Comparison of ENCODE assay signal across 1 cellular context in the genomic region with DNA sequence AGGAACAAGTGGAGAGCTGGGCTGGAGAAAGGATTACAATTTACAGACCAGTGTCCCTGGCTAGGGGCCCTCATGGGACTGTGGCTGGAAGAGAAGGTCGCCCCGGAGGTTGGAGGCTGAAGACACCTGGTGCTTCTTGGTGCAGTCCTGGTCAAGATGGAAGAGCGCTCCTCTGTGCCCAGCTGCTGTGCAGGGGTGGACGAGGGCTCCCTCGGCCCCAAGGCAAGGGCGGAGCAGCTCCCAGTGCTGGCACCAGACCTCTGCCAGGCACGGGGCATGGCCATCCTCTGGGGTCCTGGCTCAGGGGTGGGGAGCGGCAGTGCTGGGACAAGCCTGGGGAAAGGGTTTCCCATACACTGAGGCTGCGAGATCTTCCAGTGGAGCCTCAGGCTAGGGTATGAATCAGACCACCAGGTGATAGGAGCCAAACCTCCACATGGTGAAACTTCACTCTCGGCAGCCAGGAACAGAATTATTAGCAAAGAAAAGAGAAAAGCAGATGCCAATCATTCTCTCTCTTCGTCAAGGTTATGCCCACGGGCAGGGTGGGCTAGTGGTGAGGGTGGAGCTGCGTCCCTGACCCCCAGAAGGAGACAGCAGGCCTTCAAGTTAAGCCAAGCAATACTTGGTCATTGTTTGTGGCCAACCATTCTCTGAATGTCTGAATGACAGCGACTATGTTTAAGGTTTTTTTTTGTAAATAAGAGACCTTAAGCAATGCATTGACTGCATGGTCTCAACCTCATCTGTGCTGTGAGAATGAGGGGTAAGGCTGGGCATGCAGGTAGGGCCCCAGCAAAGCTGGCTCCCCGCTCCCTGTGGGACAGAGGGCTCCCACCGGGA.
TF ChIP-seq lines count a peak whose summit lies in the region.

No MANE protein-coding gene starts in this region.

TF ChIP-seq in K562, 482 proteins besides CTCF, POLR2A, EP300 and RAD21 (continued from another document and continues in another):
- TF ChIP-seq PHF20 (IDR thresholded peaks at IDR 0.05; ENCODE audit: partially characterized antibody): no peak
- TF ChIP-seq SOX6 (IDR thresholded peaks at IDR 0.05): no peak
- TF ChIP-seq TAL1 (IDR thresholded peaks at IDR 0.05): no peak
- TF ChIP-seq EHMT2 (IDR thresholded peaks at IDR 0.05): no peak
- TF ChIP-seq SLC30A9 (CRISPR knock-in tag; IDR thresholded peaks at IDR 0.05): no peak
- TF ChIP-seq, protein P1, sequence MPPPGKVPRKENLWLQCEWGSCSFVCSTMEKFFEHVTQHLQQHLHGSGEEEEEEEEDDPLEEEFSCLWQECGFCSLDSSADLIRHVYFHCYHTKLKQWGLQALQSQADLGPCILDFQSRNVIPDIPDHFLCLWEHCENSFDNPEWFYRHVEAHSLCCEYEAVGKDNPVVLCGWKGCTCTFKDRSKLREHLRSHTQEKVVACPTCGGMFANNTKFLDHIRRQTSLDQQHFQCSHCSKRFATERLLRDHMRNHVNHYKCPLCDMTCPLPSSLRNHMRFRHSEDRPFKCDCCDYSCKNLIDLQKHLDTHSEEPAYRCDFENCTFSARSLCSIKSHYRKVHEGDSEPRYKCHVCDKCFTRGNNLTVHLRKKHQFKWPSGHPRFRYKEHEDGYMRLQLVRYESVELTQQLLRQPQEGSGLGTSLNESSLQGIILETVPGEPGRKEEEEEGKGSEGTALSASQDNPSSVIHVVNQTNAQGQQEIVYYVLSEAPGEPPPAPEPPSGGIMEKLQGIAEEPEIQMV (tag; conservative IDR thresholded peaks at IDR 0.05; ENCODE audit: low read depth): no peak
- TF ChIP-seq, protein P2, sequence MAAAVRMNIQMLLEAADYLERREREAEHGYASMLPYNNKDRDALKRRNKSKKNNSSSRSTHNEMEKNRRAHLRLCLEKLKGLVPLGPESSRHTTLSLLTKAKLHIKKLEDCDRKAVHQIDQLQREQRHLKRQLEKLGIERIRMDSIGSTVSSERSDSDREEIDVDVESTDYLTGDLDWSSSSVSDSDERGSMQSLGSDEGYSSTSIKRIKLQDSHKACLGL (CRISPR knock-in tag; IDR thresholded peaks at IDR 0.05; ENCODE audit: borderline replicate concordance, poor library complexity, severe bottlenecking): no peak
- TF ChIP-seq, protein P3, sequence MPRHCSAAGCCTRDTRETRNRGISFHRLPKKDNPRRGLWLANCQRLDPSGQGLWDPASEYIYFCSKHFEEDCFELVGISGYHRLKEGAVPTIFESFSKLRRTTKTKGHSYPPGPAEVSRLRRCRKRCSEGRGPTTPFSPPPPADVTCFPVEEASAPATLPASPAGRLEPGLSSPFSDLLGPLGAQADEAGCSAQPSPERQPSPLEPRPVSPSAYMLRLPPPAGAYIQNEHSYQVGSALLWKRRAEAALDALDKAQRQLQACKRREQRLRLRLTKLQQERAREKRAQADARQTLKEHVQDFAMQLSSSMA (CRISPR knock-in tag; IDR thresholded peaks at IDR 0.05): no peak
- TF ChIP-seq, protein P4, sequence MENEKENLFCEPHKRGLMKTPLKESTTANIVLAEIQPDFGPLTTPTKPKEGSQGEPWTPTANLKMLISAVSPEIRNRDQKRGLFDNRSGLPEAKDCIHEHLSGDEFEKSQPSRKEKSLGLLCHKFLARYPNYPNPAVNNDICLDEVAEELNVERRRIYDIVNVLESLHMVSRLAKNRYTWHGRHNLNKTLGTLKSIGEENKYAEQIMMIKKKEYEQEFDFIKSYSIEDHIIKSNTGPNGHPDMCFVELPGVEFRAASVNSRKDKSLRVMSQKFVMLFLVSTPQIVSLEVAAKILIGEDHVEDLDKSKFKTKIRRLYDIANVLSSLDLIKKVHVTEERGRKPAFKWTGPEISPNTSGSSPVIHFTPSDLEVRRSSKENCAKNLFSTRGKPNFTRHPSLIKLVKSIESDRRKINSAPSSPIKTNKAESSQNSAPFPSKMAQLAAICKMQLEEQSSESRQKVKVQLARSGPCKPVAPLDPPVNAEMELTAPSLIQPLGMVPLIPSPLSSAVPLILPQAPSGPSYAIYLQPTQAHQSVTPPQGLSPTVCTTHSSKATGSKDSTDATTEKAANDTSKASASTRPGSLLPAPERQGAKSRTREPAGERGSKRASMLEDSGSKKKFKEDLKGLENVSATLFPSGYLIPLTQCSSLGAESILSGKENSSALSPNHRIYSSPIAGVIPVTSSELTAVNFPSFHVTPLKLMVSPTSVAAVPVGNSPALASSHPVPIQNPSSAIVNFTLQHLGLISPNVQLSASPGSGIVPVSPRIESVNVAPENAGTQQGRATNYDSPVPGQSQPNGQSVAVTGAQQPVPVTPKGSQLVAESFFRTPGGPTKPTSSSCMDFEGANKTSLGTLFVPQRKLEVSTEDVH (IDR thresholded peaks at IDR 0.05; ENCODE audit: low read depth, partially characterized antibody): no peak
- no peak for TF ChIP-seq TAF15 (IDR thresholded peaks at IDR 0.05; ENCODE audit: low read depth, low read length)
- no peak for TF ChIP-seq HCFC1 (IDR thresholded peaks at IDR 0.05; ENCODE audit: low read depth, low read length)
- TF ChIP-seq ZNF79 (CRISPR knock-in tag; IDR thresholded peaks at IDR 0.05; ENCODE audit: low read depth): no peak
- no peak for TF ChIP-seq RCOR1 (IDR thresholded peaks at IDR 0.05; ENCODE audit: borderline replicate concordance in 1 of 2, low read depth in 2 of 2, low read length in 2 of 2)
- TF ChIP-seq, protein P5, sequence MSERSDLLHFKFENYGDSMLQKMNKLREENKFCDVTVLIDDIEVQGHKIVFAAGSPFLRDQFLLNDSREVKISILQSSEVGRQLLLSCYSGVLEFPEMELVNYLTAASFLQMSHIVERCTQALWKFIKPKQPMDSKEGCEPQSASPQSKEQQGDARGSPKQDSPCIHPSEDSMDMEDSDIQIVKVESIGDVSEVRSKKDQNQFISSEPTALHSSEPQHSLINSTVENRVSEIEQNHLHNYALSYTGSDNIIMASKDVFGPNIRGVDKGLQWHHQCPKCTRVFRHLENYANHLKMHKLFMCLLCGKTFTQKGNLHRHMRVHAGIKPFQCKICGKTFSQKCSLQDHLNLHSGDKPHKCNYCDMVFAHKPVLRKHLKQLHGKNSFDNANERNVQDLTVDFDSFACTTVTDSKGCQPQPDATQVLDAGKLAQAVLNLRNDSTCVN (CRISPR knock-in tag; IDR thresholded peaks at IDR 0.05): no peak
- TF ChIP-seq, protein P6, sequence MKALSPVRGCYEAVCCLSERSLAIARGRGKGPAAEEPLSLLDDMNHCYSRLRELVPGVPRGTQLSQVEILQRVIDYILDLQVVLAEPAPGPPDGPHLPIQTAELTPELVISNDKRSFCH (CRISPR knock-in tag; IDR thresholded peaks at IDR 0.05): 0 out of 2 replicates have a peak, but pooled peaks have one; percentile 11
- TF ChIP-seq, protein P6 (tag; IDR thresholded peaks at IDR 0.05): no peak
- TF ChIP-seq ZNF124 (CRISPR knock-in tag; IDR thresholded peaks at IDR 0.05): 0 out of 2 replicates have a peak, but pooled peaks have one; percentile 52
- no peak for TF ChIP-seq MCM7 (IDR thresholded peaks at IDR 0.05)
- TF ChIP-seq PYGO2 (tag; IDR thresholded peaks at IDR 0.05): no peak
- TF ChIP-seq RFX7 (CRISPR knock-in tag; IDR thresholded peaks at IDR 0.05): no peak
- TF ChIP-seq ZFP30 (CRISPR knock-in tag; IDR thresholded peaks at IDR 0.05; ENCODE audit: borderline replicate concordance): 0 out of 2 replicates have a peak, but pooled peaks have one; percentile 38
- TF ChIP-seq SMARCC2 (IDR thresholded peaks at IDR 0.05; ENCODE audit: low read depth): no peak
- no peak for TF ChIP-seq ZNF830 (CRISPR knock-in tag; IDR thresholded peaks at IDR 0.05)
- no peak for TF ChIP-seq CREBBP (IDR thresholded peaks at IDR 0.05; ENCODE audit: low read depth, low read length)
- no peak for TF ChIP-seq GATAD2A (IDR thresholded peaks at IDR 0.05)
- no peak for TF ChIP-seq GABPA (tag; conservative IDR thresholded peaks at IDR 0.05; ENCODE audit: low read depth)
- TF ChIP-seq SMAD4 (CRISPR knock-in tag; conservative IDR thresholded peaks at IDR 0.05): no peak
- TF ChIP-seq, protein P7, sequence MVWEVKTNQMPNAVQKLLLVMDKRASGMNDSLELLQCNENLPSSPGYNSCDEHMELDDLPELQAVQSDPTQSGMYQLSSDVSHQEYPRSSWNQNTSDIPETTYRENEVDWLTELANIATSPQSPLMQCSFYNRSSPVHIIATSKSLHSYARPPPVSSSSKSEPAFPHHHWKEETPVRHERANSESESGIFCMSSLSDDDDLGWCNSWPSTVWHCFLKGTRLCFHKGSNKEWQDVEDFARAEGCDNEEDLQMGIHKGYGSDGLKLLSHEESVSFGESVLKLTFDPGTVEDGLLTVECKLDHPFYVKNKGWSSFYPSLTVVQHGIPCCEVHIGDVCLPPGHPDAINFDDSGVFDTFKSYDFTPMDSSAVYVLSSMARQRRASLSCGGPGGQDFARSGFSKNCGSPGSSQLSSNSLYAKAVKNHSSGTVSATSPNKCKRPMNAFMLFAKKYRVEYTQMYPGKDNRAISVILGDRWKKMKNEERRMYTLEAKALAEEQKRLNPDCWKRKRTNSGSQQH (CRISPR knock-in tag; IDR thresholded peaks at IDR 0.05): no peak; the same call in 1 of the 2 replicates
- TF ChIP-seq, protein P8, sequence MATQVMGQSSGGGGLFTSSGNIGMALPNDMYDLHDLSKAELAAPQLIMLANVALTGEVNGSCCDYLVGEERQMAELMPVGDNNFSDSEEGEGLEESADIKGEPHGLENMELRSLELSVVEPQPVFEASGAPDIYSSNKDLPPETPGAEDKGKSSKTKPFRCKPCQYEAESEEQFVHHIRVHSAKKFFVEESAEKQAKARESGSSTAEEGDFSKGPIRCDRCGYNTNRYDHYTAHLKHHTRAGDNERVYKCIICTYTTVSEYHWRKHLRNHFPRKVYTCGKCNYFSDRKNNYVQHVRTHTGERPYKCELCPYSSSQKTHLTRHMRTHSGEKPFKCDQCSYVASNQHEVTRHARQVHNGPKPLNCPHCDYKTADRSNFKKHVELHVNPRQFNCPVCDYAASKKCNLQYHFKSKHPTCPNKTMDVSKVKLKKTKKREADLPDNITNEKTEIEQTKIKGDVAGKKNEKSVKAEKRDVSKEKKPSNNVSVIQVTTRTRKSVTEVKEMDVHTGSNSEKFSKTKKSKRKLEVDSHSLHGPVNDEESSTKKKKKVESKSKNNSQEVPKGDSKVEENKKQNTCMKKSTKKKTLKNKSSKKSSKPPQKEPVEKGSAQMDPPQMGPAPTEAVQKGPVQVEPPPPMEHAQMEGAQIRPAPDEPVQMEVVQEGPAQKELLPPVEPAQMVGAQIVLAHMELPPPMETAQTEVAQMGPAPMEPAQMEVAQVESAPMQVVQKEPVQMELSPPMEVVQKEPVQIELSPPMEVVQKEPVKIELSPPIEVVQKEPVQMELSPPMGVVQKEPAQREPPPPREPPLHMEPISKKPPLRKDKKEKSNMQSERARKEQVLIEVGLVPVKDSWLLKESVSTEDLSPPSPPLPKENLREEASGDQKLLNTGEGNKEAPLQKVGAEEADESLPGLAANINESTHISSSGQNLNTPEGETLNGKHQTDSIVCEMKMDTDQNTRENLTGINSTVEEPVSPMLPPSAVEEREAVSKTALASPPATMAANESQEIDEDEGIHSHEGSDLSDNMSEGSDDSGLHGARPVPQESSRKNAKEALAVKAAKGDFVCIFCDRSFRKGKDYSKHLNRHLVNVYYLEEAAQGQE (CRISPR knock-in tag; IDR thresholded peaks at IDR 0.05; ENCODE audit: low read depth): peak; percentile 50; the same call in 1 of the 2 replicates
- no peak for TF ChIP-seq ADNP (tag; IDR thresholded peaks at IDR 0.05)
- no peak for TF ChIP-seq SAP30 (IDR thresholded peaks at IDR 0.05; ENCODE audit: borderline replicate concordance, insufficient read depth, low read depth, low read length, poor library complexity, severe bottlenecking)
- no peak for TF ChIP-seq PCBP1 (IDR thresholded peaks at IDR 0.05; ENCODE audit: low read depth, low read length, poor library complexity, severe bottlenecking)
- TF ChIP-seq SETDB1 (IDR thresholded peaks at IDR 0.05; ENCODE audit: low read length): peak; percentile 82
- no peak for TF ChIP-seq MYC (IDR thresholded peaks at IDR 0.05; ENCODE audit: low read depth, low read length)
- no peak for TF ChIP-seq MYC (CRISPR knock-in tag; IDR thresholded peaks at IDR 0.05; ENCODE audit: borderline replicate concordance, low read depth)
- TF ChIP-seq ETV1 (tag; conservative IDR thresholded peaks at IDR 0.05; ENCODE audit: low read depth): no peak
- no peak for TF ChIP-seq FOSL1 (tag; conservative IDR thresholded peaks at IDR 0.05)
- TF ChIP-seq GTF2F1 (IDR thresholded peaks at IDR 0.05; ENCODE audit: low read depth, low read length): no peak
- TF ChIP-seq PHB2 (IDR thresholded peaks at IDR 0.05; ENCODE audit: low read depth): no peak
- TF ChIP-seq HMG20B (CRISPR knock-in tag; IDR thresholded peaks at IDR 0.05): no peak
- TF ChIP-seq, protein P9, sequence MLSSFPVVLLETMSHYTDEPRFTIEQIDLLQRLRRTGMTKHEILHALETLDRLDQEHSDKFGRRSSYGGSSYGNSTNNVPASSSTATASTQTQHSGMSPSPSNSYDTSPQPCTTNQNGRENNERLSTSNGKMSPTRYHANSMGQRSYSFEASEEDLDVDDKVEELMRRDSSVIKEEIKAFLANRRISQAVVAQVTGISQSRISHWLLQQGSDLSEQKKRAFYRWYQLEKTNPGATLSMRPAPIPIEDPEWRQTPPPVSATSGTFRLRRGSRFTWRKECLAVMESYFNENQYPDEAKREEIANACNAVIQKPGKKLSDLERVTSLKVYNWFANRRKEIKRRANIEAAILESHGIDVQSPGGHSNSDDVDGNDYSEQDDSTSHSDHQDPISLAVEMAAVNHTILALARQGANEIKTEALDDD (IDR thresholded peaks at IDR 0.05): no peak
- 0 out of 2 replicates have a peak, but pooled peaks have one; percentile 57 for TF ChIP-seq E2F3 (CRISPR knock-in tag; IDR thresholded peaks at IDR 0.05)
- TF ChIP-seq PTTG1 (tag; IDR thresholded peaks at IDR 0.05; ENCODE audit: low read depth): no peak
- TF ChIP-seq, protein P10, sequence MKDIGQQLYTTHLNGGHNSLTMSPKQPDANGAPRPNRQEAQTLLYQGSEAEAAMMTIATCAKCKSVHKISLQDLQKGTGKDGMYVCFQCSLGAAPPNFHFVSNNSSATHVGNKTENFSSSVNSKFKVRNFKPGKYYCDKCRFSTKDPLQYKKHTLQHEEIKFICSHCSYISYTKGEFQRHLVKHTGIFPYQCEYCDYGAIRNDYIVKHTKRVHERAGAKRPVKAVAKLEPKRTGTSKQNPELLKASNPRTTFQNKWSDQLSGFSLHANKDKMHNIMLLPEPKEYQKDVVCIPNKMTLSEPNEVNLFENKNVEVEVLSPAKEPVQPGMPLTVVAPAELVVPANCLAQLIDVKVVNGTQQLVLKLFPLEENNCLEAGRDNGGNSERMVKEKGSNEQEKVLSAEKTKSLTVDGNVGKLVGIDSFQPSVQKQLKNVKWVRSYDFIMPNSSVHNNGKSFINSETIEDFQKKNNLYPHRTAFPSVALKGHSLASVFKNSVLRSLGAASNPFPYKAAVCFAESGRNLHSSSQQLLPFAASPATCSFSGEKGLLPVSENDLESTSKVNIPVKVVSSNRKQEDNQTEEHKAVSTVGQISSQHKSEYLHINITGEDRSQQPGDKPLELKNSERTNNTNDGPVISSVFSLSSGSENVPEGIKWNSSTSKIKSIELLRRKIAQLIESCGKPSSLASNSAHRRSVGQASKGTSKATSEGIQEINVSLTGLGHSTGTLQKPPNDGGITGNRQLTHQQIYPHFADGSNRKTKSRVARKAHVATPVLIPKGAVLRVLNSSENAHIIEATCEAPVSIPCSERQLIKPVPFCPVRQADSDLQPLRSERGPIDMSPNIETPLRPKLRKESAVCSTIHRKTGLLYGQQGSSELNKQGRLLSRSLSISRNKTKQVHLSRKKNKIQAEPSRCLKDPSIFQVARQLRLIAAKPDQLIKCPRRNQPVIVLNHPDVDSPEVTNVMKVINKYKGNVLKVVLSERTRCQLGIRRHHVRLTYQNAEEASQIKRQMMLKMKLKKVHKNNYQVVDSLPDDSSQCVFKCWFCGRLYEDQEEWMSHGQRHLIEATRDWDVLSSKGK (CRISPR knock-in tag; IDR thresholded peaks at IDR 0.05): no peak
